2 cellular contexts compared by ENCODE assay signal in genomic region chr7:33186187-33186586, GRCh38.
TF ChIP-seq lines count a peak whose summit lies in the region.

No MANE protein-coding gene starts in this region.

TF ChIP-seq in IMR-90, 13 proteins besides CTCF, POLR2A, EP300 and RAD21:
- TF ChIP-seq RFX5 (IDR thresholded peaks at IDR 0.05; ENCODE audit: low read depth, low read length) (no peak), MAZ (IDR thresholded peaks at IDR 0.05; ENCODE audit: borderline replicate concordance, low read depth, low read length) (no peak), SMC3 (IDR thresholded peaks at IDR 0.05; ENCODE audit: low read depth, low read length) (no peak), ELK1 (IDR thresholded peaks at IDR 0.05; ENCODE audit: borderline replicate concordance, low read depth, low read length) (no peak), FOS (IDR thresholded peaks at IDR 0.05; ENCODE audit: low read depth, low read length) (no peak), CHD1 (IDR thresholded peaks at IDR 0.05; ENCODE audit: low read depth, low read length) (no peak), MAFK (IDR thresholded peaks at IDR 0.05; ENCODE audit: low read depth, low read length) (no peak), MXI1 (IDR thresholded peaks at IDR 0.05; ENCODE audit: borderline replicate concordance, low read depth, low read length) (no peak), CEBPB (IDR thresholded peaks at IDR 0.05; ENCODE audit: low read depth, low read length) (no peak), RCOR1 (IDR thresholded peaks at IDR 0.05; ENCODE audit: insufficient replicate concordance, low read length) (no peak), BHLHE40 (IDR thresholded peaks at IDR 0.05; ENCODE audit: low read depth, low read length) (no peak), NFE2L2 (IDR thresholded peaks at IDR 0.05; ENCODE audit: low read depth, low read length) (no peak), USF2 (IDR thresholded peaks at IDR 0.05; ENCODE audit: low read depth, low read length) (no peak)

TF ChIP-seq in K562, 482 proteins besides CTCF, POLR2A, EP300 and RAD21:
- TF ChIP-seq ZNF518B (CRISPR knock-in tag; IDR thresholded peaks at IDR 0.05), result no peak
- TF ChIP-seq BHLHE40 (IDR thresholded peaks at IDR 0.05; ENCODE audit: low read length), result no peak
- no peak for TF ChIP-seq BRD4 (IDR thresholded peaks at IDR 0.05)
- no peak for TF ChIP-seq LCOR (CRISPR knock-in tag; IDR thresholded peaks at IDR 0.05)
- 0 out of 2 replicates have a peak, but pooled peaks have one; percentile 15 for TF ChIP-seq JUND (IDR thresholded peaks at IDR 0.05; ENCODE audit: borderline replicate concordance, low read depth, low read length)
- no peak for TF ChIP-seq JUND (tag; IDR thresholded peaks at IDR 0.05; ENCODE audit: borderline replicate concordance, low read depth, low read length)
